23 cellular contexts compared by ENCODE assay signal in genomic region chrY:19742153-19742552, GRCh38. TPM values are rescaled to one million over a fixed set of nuclear protein-coding genes. Genes with fewer than 3 reads are reported as not detected.
DNase-seq lines count a peak whose midpoint lies in the region; ATAC-seq and TF ChIP-seq lines count a peak whose summit lies in the region.
"Had no signal": no experiment of that assay in that cellular context is flagged by ENCODE, and none has a peak within 500 bp of the region (broad histone marks: within the 10 kb centered on the region; RNA-seq: fewer than 3 reads in every experiment).

No MANE protein-coding gene starts in this region.

- H3K27ac Mint-ChIP-seq in activated CD4-positive, alpha-beta memory T cell treated with anti-CD3 and anti-CD28 coated beads for 36 hours, result peak overlapping the region; percentile 46
- no peak overlapping the region for H3K27ac Mint-ChIP-seq in activated CD4-positive, alpha-beta memory T cell treated with anti-CD3 and anti-CD28 coated beads, Interleukin-2, amount 10 ng/mL, durations not matched to agents 7 days and 5 days
- peak overlapping the region in 1 of 2 donors; percentile 23 for H3K27ac Mint-ChIP-seq in natural killer cell treated with Interleukin-12 subunit alpha and Interleukin-12 subunit beta and Interleukin-15 and Interleukin-18, amount 100 ng/mL, for 72 hours
- H3K27ac Mint-ChIP-seq in natural killer cell, result no peak overlapping the region
- no peak overlapping the region for H3K27ac Mint-ChIP-seq in activated T-helper 1 cell treated with anti-CD3 and anti-CD28 coated beads, Interleukin-12 subunit alpha, Interleukin-12 subunit beta, Interleukin-2, Interleukin-4 antibody, amounts not matched to agents 30 ng/mL and 10 ng/mL and 1 ng/mL, durations not matched to agents 14 hours and 24 hours and 36 hours
- H3K27ac Mint-ChIP-seq in effector memory CD8-positive, alpha-beta T cell, result peak overlapping the region; percentile 93 to 94
- H3K27ac Mint-ChIP-seq: GM23338, H9 had no signal

- no peak overlapping the region for H3K4me3 ChIP-seq in BE2C (ENCODE audit: low read depth, low read length)
- H3K4me3 ChIP-seq: BLaER1, GM12878, GM23338 had no signal

- H3K9me3 ChIP-seq in BE2C, result no peaks in the 10 kb centered on the region
- H3K9me3 ChIP-seq: BLaER1, Caco-2 had no signal

- POLR2A ChIA-PET in activated CD4-positive, alpha-beta memory T cell treated with anti-CD3 and anti-CD28 coated beads for 36 hours (lab: Charles Lee), result no interaction called here
- POLR2A ChIA-PET in activated CD4-positive, alpha-beta memory T cell treated with anti-CD3 and anti-CD28 coated beads, Interleukin-2, amount 10 ng/mL, durations not matched to agents 7 days and 5 days (lab: Charles Lee), result interaction anchor here (0.9 kb wide), 1 partner anchor 175 kb away, joined by 3 read pairs; no protein-coding TSS in a partner anchor

- H3K4me1 ChIP-seq in BE2C, result no peaks in the 10 kb centered on the region
- H3K4me1 ChIP-seq: BLaER1, Caco-2 had no signal

- intact Hi-C loops in activated CD4-positive, alpha-beta memory T cell treated with anti-CD3 and anti-CD28 coated beads for 36 hours (cut with micrococcal nuclease), result loop anchor here (10.0 kb wide), 1 partner anchor 1253 kb away; no protein-coding TSS in a partner anchor
- intact Hi-C loops in natural killer cell (cut with micrococcal nuclease), result loop anchor here (10.0 kb wide), 3 partner anchors 177 to 833 kb away; partner anchors contain the start of gene EIF1AY
- intact Hi-C loops in activated T-helper 1 cell treated with anti-CD3 and anti-CD28 coated beads, Interleukin-12 subunit alpha, Interleukin-12 subunit beta, Interleukin-2, Interleukin-4 antibody, amounts not matched to agents 30 ng/mL and 10 ng/mL and 1 ng/mL, durations not matched to agents 14 hours and 24 hours and 36 hours (cut with micrococcal nuclease), result loop anchor here (10.0 kb wide), 2 partner anchors 307 to 833 kb away; partner anchors contain the start of gene EIF1AY

- H3K9me3 Mint-ChIP-seq in activated CD4-positive, alpha-beta memory T cell treated with anti-CD3 and anti-CD28 coated beads for 36 hours, result no peaks in the 10 kb centered on the region
- no peaks in the 10 kb centered on the region for H3K9me3 Mint-ChIP-seq in activated CD4-positive, alpha-beta memory T cell treated with anti-CD3 and anti-CD28 coated beads, Interleukin-2, amount 10 ng/mL, durations not matched to agents 7 days and 5 days
- no peaks in the 10 kb centered on the region for H3K9me3 Mint-ChIP-seq in natural killer cell treated with Interleukin-12 subunit alpha and Interleukin-12 subunit beta and Interleukin-15 and Interleukin-18, amount 100 ng/mL, for 72 hours
- no peaks in the 10 kb centered on the region for H3K9me3 Mint-ChIP-seq in natural killer cell
- no peaks in the 10 kb centered on the region for H3K9me3 Mint-ChIP-seq in activated T-helper 1 cell treated with anti-CD3 and anti-CD28 coated beads, Interleukin-12 subunit alpha, Interleukin-12 subunit beta, Interleukin-2, Interleukin-4 antibody, amounts not matched to agents 30 ng/mL and 10 ng/mL and 1 ng/mL, durations not matched to agents 14 hours and 24 hours and 36 hours
- no peaks in the 10 kb centered on the region for H3K9me3 Mint-ChIP-seq in effector memory CD8-positive, alpha-beta T cell
- H3K9me3 Mint-ChIP-seq: CD4-positive, alpha-beta memory T cell; GM23338; H9 had no signal

- CTCF ChIA-PET in activated CD4-positive, alpha-beta memory T cell treated with anti-CD3 and anti-CD28 coated beads for 36 hours (lab: Charles Lee), result no interaction called here
- CTCF ChIA-PET in activated CD4-positive, alpha-beta memory T cell treated with anti-CD3 and anti-CD28 coated beads, Interleukin-2, amount 10 ng/mL, durations not matched to agents 7 days and 5 days (lab: Charles Lee), result no interaction called here

- no peak for DNase-seq in activated CD4-positive, alpha-beta memory T cell treated with anti-CD3 and anti-CD28 coated beads for 36 hours
- DNase-seq in activated CD4-positive, alpha-beta memory T cell treated with anti-CD3 and anti-CD28 coated beads, Interleukin-2, amount 10 ng/mL, durations not matched to agents 7 days and 5 days, result no peak
- DNase-seq in natural killer cell treated with Interleukin-12 subunit alpha and Interleukin-12 subunit beta and Interleukin-15 and Interleukin-18, amount 100 ng/mL, for 72 hours (ENCODE audit: low spot score), result no peak
- DNase-seq in natural killer cell (no peak), NCI-H2107 (lab: John Stamatoyannopoulos, UW) (no peak), BE2C (no peak)
- no peak for DNase-seq in activated T-helper 1 cell treated with anti-CD3 and anti-CD28 coated beads, Interleukin-12 subunit alpha, Interleukin-12 subunit beta, Interleukin-2, Interleukin-4 antibody, amounts not matched to agents 30 ng/mL and 10 ng/mL and 1 ng/mL, durations not matched to agents 14 hours and 24 hours and 36 hours (ENCODE audit: low spot score)
- no peak for DNase-seq in effector memory CD8-positive, alpha-beta T cell
- DNase-seq: Caco-2; CD4-positive, alpha-beta memory T cell; EL; GDM1; H9; NCI-H1092 treated with DMSO at 0.1 percent for 48 hours; NCI-H1436; NCI-H1930; NCI-H446; NCI-H524 treated with DMSO at 0.1 percent for 48 hours; NCI-H774 had no signal

- TF ChIP-seq CTCF in natural killer cell (IDR thresholded peaks at IDR 0.05) (no peak), BE2C (IDR thresholded peaks at IDR 0.05; ENCODE audit: low read depth, low read length) (no peak)

- no peaks in the 10 kb centered on the region for H3K27me3 Mint-ChIP-seq in activated CD4-positive, alpha-beta memory T cell treated with anti-CD3 and anti-CD28 coated beads for 36 hours
- H3K27me3 Mint-ChIP-seq in activated CD4-positive, alpha-beta memory T cell treated with anti-CD3 and anti-CD28 coated beads, Interleukin-2, amount 10 ng/mL, durations not matched to agents 7 days and 5 days, result no peaks in the 10 kb centered on the region
- H3K27me3 Mint-ChIP-seq in natural killer cell treated with Interleukin-12 subunit alpha and Interleukin-12 subunit beta and Interleukin-15 and Interleukin-18, amount 100 ng/mL, for 72 hours, result no peaks in the 10 kb centered on the region
- peaks cover 0 to 3% of the 10 kb centered on the region in 2 donors for H3K27me3 Mint-ChIP-seq in natural killer cell (ENCODE audit: low read depth in 2 of 2)
- H3K27me3 Mint-ChIP-seq in activated T-helper 1 cell treated with anti-CD3 and anti-CD28 coated beads, Interleukin-12 subunit alpha, Interleukin-12 subunit beta, Interleukin-2, Interleukin-4 antibody, amounts not matched to agents 30 ng/mL and 10 ng/mL and 1 ng/mL, durations not matched to agents 14 hours and 24 hours and 36 hours (ENCODE audit: insufficient read depth), result no peaks in the 10 kb centered on the region
- H3K27me3 Mint-ChIP-seq in effector memory CD8-positive, alpha-beta T cell, result no peaks in the 10 kb centered on the region
- H3K27me3 Mint-ChIP-seq: CD4-positive, alpha-beta memory T cell had no signal

- no peak overlapping the region for H3K4me3 Mint-ChIP-seq in activated CD4-positive, alpha-beta memory T cell treated with anti-CD3 and anti-CD28 coated beads for 36 hours
- H3K4me3 Mint-ChIP-seq in activated CD4-positive, alpha-beta memory T cell treated with anti-CD3 and anti-CD28 coated beads, Interleukin-2, amount 10 ng/mL, durations not matched to agents 7 days and 5 days, result no peak overlapping the region
- peak overlapping the region; percentile 90 for H3K4me3 Mint-ChIP-seq in natural killer cell treated with Interleukin-12 subunit alpha and Interleukin-12 subunit beta and Interleukin-15 and Interleukin-18, amount 100 ng/mL, for 72 hours
- H3K4me3 Mint-ChIP-seq in natural killer cell, result no peak overlapping the region
- H3K4me3 Mint-ChIP-seq in activated T-helper 1 cell treated with anti-CD3 and anti-CD28 coated beads, Interleukin-12 subunit alpha, Interleukin-12 subunit beta, Interleukin-2, Interleukin-4 antibody, amounts not matched to agents 30 ng/mL and 10 ng/mL and 1 ng/mL, durations not matched to agents 14 hours and 24 hours and 36 hours, result peak overlapping the region; percentile 93
- peak overlapping the region in 1 of 2 donors; percentile 87 for H3K4me3 Mint-ChIP-seq in effector memory CD8-positive, alpha-beta T cell
- H3K4me3 Mint-ChIP-seq: GM23338, H9 had no signal

- peaks cover 41% of the 10 kb centered on the region for H3K4me1 Mint-ChIP-seq in activated CD4-positive, alpha-beta memory T cell treated with anti-CD3 and anti-CD28 coated beads for 36 hours (ENCODE audit: low read depth)
- peaks cover 32% of the 10 kb centered on the region for H3K4me1 Mint-ChIP-seq in activated CD4-positive, alpha-beta memory T cell treated with anti-CD3 and anti-CD28 coated beads, Interleukin-2, amount 10 ng/mL, durations not matched to agents 7 days and 5 days
- peaks cover 0 to 24% of the 10 kb centered on the region in 2 donors for H3K4me1 Mint-ChIP-seq in natural killer cell treated with Interleukin-12 subunit alpha and Interleukin-12 subunit beta and Interleukin-15 and Interleukin-18, amount 100 ng/mL, for 72 hours (ENCODE audit: low read depth in 2 of 2)
- peaks cover 0 to 19% of the 10 kb centered on the region in 2 donors for H3K4me1 Mint-ChIP-seq in natural killer cell
- peaks cover 38% of the 10 kb centered on the region for H3K4me1 Mint-ChIP-seq in activated T-helper 1 cell treated with anti-CD3 and anti-CD28 coated beads, Interleukin-12 subunit alpha, Interleukin-12 subunit beta, Interleukin-2, Interleukin-4 antibody, amounts not matched to agents 30 ng/mL and 10 ng/mL and 1 ng/mL, durations not matched to agents 14 hours and 24 hours and 36 hours (ENCODE audit: low read depth)
- H3K4me1 Mint-ChIP-seq in effector memory CD8-positive, alpha-beta T cell (ENCODE audit: low read depth in 2 of 2), result peaks cover 16 to 58% of the 10 kb centered on the region in 2 donors
- H3K4me1 Mint-ChIP-seq: GM23338, H9 had no signal

- H3K27me3 ChIP-seq in BE2C, result no peaks in the 10 kb centered on the region
- H3K27me3 ChIP-seq: BLaER1 had no signal

- no peaks in the 10 kb centered on the region for H3K36me3 ChIP-seq in BE2C
- H3K36me3 ChIP-seq: BLaER1 had no signal

- peak in 1 of 2 donors; percentile 68 for ATAC-seq in natural killer cell treated with Interleukin-12 subunit alpha and Interleukin-12 subunit beta and Interleukin-15 and Interleukin-18, amount 100 ng/mL, for 72 hours
- no peak for ATAC-seq in natural killer cell
- no peak for ATAC-seq in effector memory CD8-positive, alpha-beta T cell (replicated peaks)
- ATAC-seq: GM12878, GM23338 had no signal

- H3K36me3 Mint-ChIP-seq in activated CD4-positive, alpha-beta memory T cell treated with anti-CD3 and anti-CD28 coated beads for 36 hours, result peaks cover 24% of the 10 kb centered on the region
- peaks cover 36% of the 10 kb centered on the region for H3K36me3 Mint-ChIP-seq in activated CD4-positive, alpha-beta memory T cell treated with anti-CD3 and anti-CD28 coated beads, Interleukin-2, amount 10 ng/mL, durations not matched to agents 7 days and 5 days (ENCODE audit: low read depth)
- H3K36me3 Mint-ChIP-seq in natural killer cell treated with Interleukin-12 subunit alpha and Interleukin-12 subunit beta and Interleukin-15 and Interleukin-18, amount 100 ng/mL, for 72 hours, result peaks cover 20% of the 10 kb centered on the region
- no peaks in the 10 kb centered on the region for H3K36me3 Mint-ChIP-seq in natural killer cell
- H3K36me3 Mint-ChIP-seq in activated T-helper 1 cell treated with anti-CD3 and anti-CD28 coated beads, Interleukin-12 subunit alpha, Interleukin-12 subunit beta, Interleukin-2, Interleukin-4 antibody, amounts not matched to agents 30 ng/mL and 10 ng/mL and 1 ng/mL, durations not matched to agents 14 hours and 24 hours and 36 hours (ENCODE audit: low read depth), result peaks cover 26% of the 10 kb centered on the region
- H3K36me3 Mint-ChIP-seq in effector memory CD8-positive, alpha-beta T cell (ENCODE audit: insufficient read depth), result peaks cover 54% of the 10 kb centered on the region

RNA-seq across cellular contexts. Expression of gene KDM5D, which starts 2.4 kb away (rescaled TPM):
- total RNA-seq in activated CD4-positive, alpha-beta memory T cell treated with anti-CD3 and anti-CD28 coated beads for 36 hours, result 10 to 100 TPM; 22.8 to 25.0 TPM
- 10 to 100 TPM; 62.8 to 65.3 TPM for total RNA-seq in activated CD4-positive, alpha-beta memory T cell treated with anti-CD3 and anti-CD28 coated beads, Interleukin-2, amount 10 ng/mL, durations not matched to agents 7 days and 5 days
- total RNA-seq in natural killer cell treated with Interleukin-12 subunit alpha and Interleukin-12 subunit beta and Interleukin-15 and Interleukin-18, amount 100 ng/mL, for 72 hours, result 10 to 100 TPM in 1 of 2 donors, not detected in 1; 79.1 TPM
- 100 to 1,000 TPM in 1 of 3 donors, 10 to 100 TPM in 1, not detected in 1; 97.1 to 132 TPM for total RNA-seq in natural killer cell
- 46.7 and 53.2 TPM in 2 replicates for total RNA-seq in activated T-helper 1 cell treated with anti-CD3 and anti-CD28 coated beads, Interleukin-12 subunit alpha, Interleukin-12 subunit beta, Interleukin-2, Interleukin-4 antibody, amounts not matched to agents 30 ng/mL and 10 ng/mL and 1 ng/mL, durations not matched to agents 14 hours and 24 hours and 36 hours
- 0.36 TPM for polyA plus RNA-seq in BE2C (2012; ENCODE audit: insufficient read depth, insufficient read length, low read depth)
- total RNA-seq: Caco-2, H9, HT-29 had no signal
- polyA plus RNA-seq: CD4-positive, alpha-beta memory T cell; GM12878 had no signal

Comparison
In these comparisons a context has a peak if more than half of its experiments do, and no peak if none do; other contexts are left out.
1. H3K27ac Mint-ChIP-seq: peak in activated CD4-positive, alpha-beta memory T cell treated with anti-CD3 and anti-CD28 coated beads for 36 hours (single experiment) and effector memory CD8-positive, alpha-beta T cell (2 of 2); none in activated CD4-positive, alpha-beta memory T cell treated with anti-CD3 and anti-CD28 coated beads, Interleukin-2, amount 10 ng/mL, durations not matched to agents 7 days and 5 days (single experiment), natural killer cell (0 of 2) and activated T-helper 1 cell treated with anti-CD3 and anti-CD28 coated beads, Interleukin-12 subunit alpha, Interleukin-12 subunit beta, Interleukin-2, Interleukin-4 antibody, amounts not matched to agents 30 ng/mL and 10 ng/mL and 1 ng/mL, durations not matched to agents 14 hours and 24 hours and 36 hours (single experiment).
2. H3K4me3 Mint-ChIP-seq: peak in natural killer cell treated with Interleukin-12 subunit alpha and Interleukin-12 subunit beta and Interleukin-15 and Interleukin-18, amount 100 ng/mL, for 72 hours (single experiment) and activated T-helper 1 cell treated with anti-CD3 and anti-CD28 coated beads, Interleukin-12 subunit alpha, Interleukin-12 subunit beta, Interleukin-2, Interleukin-4 antibody, amounts not matched to agents 30 ng/mL and 10 ng/mL and 1 ng/mL, durations not matched to agents 14 hours and 24 hours and 36 hours (single experiment); none in activated CD4-positive, alpha-beta memory T cell treated with anti-CD3 and anti-CD28 coated beads for 36 hours (single experiment), activated CD4-positive, alpha-beta memory T cell treated with anti-CD3 and anti-CD28 coated beads, Interleukin-2, amount 10 ng/mL, durations not matched to agents 7 days and 5 days (single experiment) and natural killer cell (single experiment).